In genomic region chr7:99693427-99694200, GRCh38 we compare ENCODE assay signal across 1 cellular context.
A peak's percentile ranks its signal among the peaks of the same experiment; 100 is the strongest.
TF ChIP-seq lines count a peak whose summit lies in the region.

No MANE protein-coding gene starts in this region.

TF ChIP-seq in HepG2, 621 proteins besides CTCF, POLR2A, EP300 and RAD21 (continued from another document and continues in another):
- TF ChIP-seq ZNF747 (CRISPR knock-in tag; IDR thresholded peaks at IDR 0.05; ENCODE audit: borderline replicate concordance) (no peak; the same call in 1 of the 2 replicates), THRA (CRISPR knock-in tag; IDR thresholded peaks at IDR 0.05; ENCODE audit: borderline replicate concordance) (peak; percentile 87), ELF1 (CRISPR knock-in tag; IDR thresholded peaks at IDR 0.05) (no peak; the same call in 1 of the 2 replicates), TCF7L2 (IDR thresholded peaks at IDR 0.05; ENCODE audit: low read depth, low read length) (no peak), ZNF34 (CRISPR knock-in tag; IDR thresholded peaks at IDR 0.05; ENCODE audit: borderline replicate concordance) (no peak), ZGPAT (CRISPR knock-in tag; IDR thresholded peaks at IDR 0.05) (peak; percentile 78), AGO1 (IDR thresholded peaks at IDR 0.05; ENCODE audit: low read depth, low read length, poor library complexity, severe bottlenecking) (no peak), E2F5 (CRISPR knock-in tag; conservative IDR thresholded peaks at IDR 0.05) (no peak), FOXA1 (IDR thresholded peaks at IDR 0.05) (peak; percentile 54), FOXA1 (CRISPR knock-in tag; IDR thresholded peaks at IDR 0.05) (peak; percentile 98), MIXL1 (CRISPR knock-in tag; IDR thresholded peaks at IDR 0.05) (peak; percentile 85), ZNF121 (CRISPR knock-in tag; IDR thresholded peaks at IDR 0.05) (peak; percentile 26; the same call in 1 of the 2 replicates), MTA3 (CRISPR knock-in tag; IDR thresholded peaks at IDR 0.05) (no peak), KIAA2018 (CRISPR knock-in tag; IDR thresholded peaks at IDR 0.05; ENCODE audit: borderline replicate concordance) (no peak), PRDM4 (CRISPR knock-in tag; IDR thresholded peaks at IDR 0.05; ENCODE audit: borderline replicate concordance) (no peak), ZBTB37 (CRISPR knock-in tag; IDR thresholded peaks at IDR 0.05) (no peak), ISL2 (CRISPR knock-in tag; IDR thresholded peaks at IDR 0.05) (peak; percentile 81), STAT5B (CRISPR knock-in tag; IDR thresholded peaks at IDR 0.05) (no peak), ZNF207 (IDR thresholded peaks at IDR 0.05; ENCODE audit: borderline replicate concordance) (no peak), HNF4G (IDR thresholded peaks at IDR 0.05; ENCODE audit: borderline replicate concordance, low read depth, low read length) (no peak), HNF4G (CRISPR knock-in tag; IDR thresholded peaks at IDR 0.05; ENCODE audit: borderline replicate concordance, low read depth) (no peak), ZNF276 (CRISPR knock-in tag; IDR thresholded peaks at IDR 0.05; ENCODE audit: low read depth) (no peak), SP2 (CRISPR knock-in tag; IDR thresholded peaks at IDR 0.05) (no peak), ZNF264 (CRISPR knock-in tag; IDR thresholded peaks at IDR 0.05) (peak; percentile 66), ZBTB25 (CRISPR knock-in tag; IDR thresholded peaks at IDR 0.05) (peak; percentile 26; the same call in 1 of the 2 replicates), ZNF761 (CRISPR knock-in tag; conservative IDR thresholded peaks at IDR 0.05) (peak; percentile 55; the same call in 1 of the 2 replicates), NR0B2 (CRISPR knock-in tag; IDR thresholded peaks at IDR 0.05) (no peak), ZSCAN22 (CRISPR knock-in tag; IDR thresholded peaks at IDR 0.05) (no peak), CCAR2 (optimal IDR thresholded peaks at IDR 0.05; ENCODE audit: low read depth, low read length) (no peak), SMARCC2 (IDR thresholded peaks at IDR 0.05) (no peak), RFXANK (CRISPR knock-in tag; IDR thresholded peaks at IDR 0.05) (no peak), ZNF788 (CRISPR knock-in tag; IDR thresholded peaks at IDR 0.05; ENCODE audit: borderline replicate concordance) (peak; percentile 85; the same call in 1 of the 2 replicates), IKZF4 (CRISPR knock-in tag; IDR thresholded peaks at IDR 0.05; ENCODE audit: borderline replicate concordance, low read depth, not compliant biosample characterization) (no peak), SP4 (CRISPR knock-in tag; IDR thresholded peaks at IDR 0.05) (no peak), HNF1B (CRISPR knock-in tag; IDR thresholded peaks at IDR 0.05) (peak; percentile 69; the same call in 1 of the 2 replicates), KDM5B (CRISPR knock-in tag; IDR thresholded peaks at IDR 0.05; ENCODE audit: borderline replicate concordance) (peak; percentile 81; the same call in 1 of the 2 replicates)
